ENCODE assay signal across 20 cellular contexts in the genomic region with DNA sequence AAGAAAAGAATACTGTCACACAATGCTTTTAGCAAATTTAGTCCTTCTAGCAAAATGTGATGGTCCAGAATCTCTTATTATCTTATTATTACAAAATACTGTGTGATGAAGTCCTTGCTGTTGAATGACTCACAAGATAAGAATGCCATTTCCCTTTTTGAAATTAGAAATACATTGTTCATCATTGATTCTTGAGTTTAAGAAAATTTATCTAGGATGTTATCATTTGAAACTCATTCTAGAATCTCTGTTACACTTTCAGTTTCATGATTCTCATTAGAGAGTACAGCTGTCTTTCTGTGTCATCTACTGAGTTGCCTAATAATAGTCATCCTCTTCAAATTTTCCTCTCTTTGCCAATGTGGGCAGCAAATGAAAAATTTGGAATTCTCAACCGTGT. TPM values are rescaled to one million over a fixed set of nuclear protein-coding genes. Genes with fewer than 3 reads are reported as not detected.
DNase-seq lines count a peak whose midpoint lies in the region; ATAC-seq and TF ChIP-seq lines count a peak whose summit lies in the region.
"Had no signal": no experiment of that assay in that cellular context is flagged by ENCODE, and none has a peak within 500 bp of the region (broad histone marks: within the 10 kb centered on the region; RNA-seq: fewer than 3 reads in every experiment).

No MANE protein-coding gene starts in this region.

- POLR2A ChIA-PET in Panc1 (lab: Charles Lee): no interaction called here

- in situ Hi-C loops in Panc1 (cut with HindIII; ENCODE audit: low pct_unique_long_range_greater_than_20kb, low sequenced_read_pairs): no loop called here

- H3K27ac ChIP-seq in ACC112 (ENCODE audit: low read depth, low read length) (peak overlapping the region; percentile 54), Panc1 (ENCODE audit: low read length) (no peak overlapping the region)
- H3K27ac ChIP-seq: cardiac muscle cell, thoracic aorta had no signal

- peaks cover 15% of the 10 kb centered on the region for H3K79me2 ChIP-seq in ACC112 (ENCODE audit: control insufficient read depth, insufficient read depth, low read length, unreplicated experiment)

- no peak overlapping the region for H3K4me3 ChIP-seq in ACC112 (ENCODE audit: low read depth, low read length)
- no peak overlapping the region for H3K4me3 ChIP-seq in Panc1 (ENCODE audit: low read depth in 2 of 2, low read length in 2 of 2)
- H3K4me3 ChIP-seq: cardiac muscle cell, thoracic aorta had no signal

- intact Hi-C loops in Panc1 (cut with micrococcal nuclease; ENCODE audit: unreplicated experiment): no loop called here

- CTCF ChIA-PET in Panc1 (lab: Charles Lee): no interaction called here

- peaks cover 14% of the 10 kb centered on the region; the same call in 1 of the 2 replicates for H3K36me3 ChIP-seq in ACC112 (ENCODE audit: insufficient read depth, low read length)
- no peaks in the 10 kb centered on the region; the same call in 1 of the 2 replicates for H3K36me3 ChIP-seq in Panc1 (ENCODE audit: control insufficient read depth, insufficient read depth, low read length)

- DNase-seq in GM03348 (ENCODE audit: low spot score): peak; percentile 37
- no peak for DNase-seq in Panc1 (ENCODE audit: low read depth, low spot score)
- peak; percentile 19 for DNase-seq in fibroblast of peridontal ligament (ENCODE audit: extremely low read depth)
- DNase-seq in HUDEP-2 (lab: John Stamatoyannopoulos, UW; ENCODE audit: unreplicated experiment in 76 of 76): no peak
- no peak for DNase-seq in NCI-H2227 treated with DMSO at 0.1 percent for 48 hours (lab: John Stamatoyannopoulos, UW)
- DNase-seq: activated naive CD8-positive, alpha-beta T cell treated with anti-CD3 and anti-CD28 coated beads, Interleukin-2, amount 10 ng/mL, durations not matched to agents 7 days and 5 days; CD8-positive, alpha-beta T cell; left cardiac atrium; mesendoderm; NCI-H146; NCI-H2171 treated with DMSO at 0.1 percent for 48 hours; posterior cingulate gyrus; SW 1271 had no signal

- TF ChIP-seq CTCF in Panc1 (IDR thresholded peaks at IDR 0.05): no peak

- H3K27me3 ChIP-seq in ACC112 (ENCODE audit: insufficient read depth, low read length): no peaks in the 10 kb centered on the region
- H3K27me3 ChIP-seq in Panc1 (ENCODE audit: control insufficient read depth, insufficient read depth, low read length): no peaks in the 10 kb centered on the region
- H3K27me3 ChIP-seq: cardiac muscle cell had no signal

- no peaks in the 10 kb centered on the region for H3K9me3 ChIP-seq in Panc1 (ENCODE audit: control insufficient read depth, insufficient read depth, low read depth, low read length)
- H3K9me3 ChIP-seq: thoracic aorta had no signal

- ATAC-seq in Panc1 (no peak), GM18517 (IDR thresholded peaks at IDR 0.05; ENCODE audit: unreplicated experiment) (no peak)
- ATAC-seq: CD8-positive, alpha-beta T cell; HepG2; left cardiac atrium; Right ventricle myocardium inferior; stimulated activated memory B cell treated with anti-CD40 and anti-IgM and Interleukin-4, amounts not matched to agents 10 μg/mL and 1 μg/mL and 100 μg/mL, for 72 hours had no signal

- TSS peak; percentile 58 for BruUV-seq in Panc1 (replicated peaks; lab: Mats Ljungman, UMichigan)

- no peak overlapping the region for H2AFZ ChIP-seq in ACC112 (ENCODE audit: low read length, unreplicated experiment)

- H3K4me1 ChIP-seq in ACC112 (ENCODE audit: control insufficient read depth, insufficient read depth, low read length, unreplicated experiment) (peaks cover 4% of the 10 kb centered on the region), Panc1 (ENCODE audit: control insufficient read depth, insufficient read depth, low read length) (no peaks in the 10 kb centered on the region)

RNA-seq across cellular contexts. Expression of gene ZKSCAN5, which starts 9.6 kb away (rescaled TPM):
- 17.5 TPM for total RNA-seq in Panc1 (2021; ENCODE audit: unreplicated experiment)
- 13.7 TPM for polyA plus RNA-seq in Panc1 (2012; ENCODE audit: insufficient read length)

RNA-seq across cellular contexts. Expression of gene ZNF394, which starts 14.0 kb away (rescaled TPM):
- 20.0 TPM for total RNA-seq in Panc1 (2021; ENCODE audit: unreplicated experiment)
- polyA plus RNA-seq in Panc1 (2012; ENCODE audit: insufficient read length): 14.4 TPM

RNA-seq across cellular contexts. Expression of gene FAM200A, which starts 37.9 kb away (rescaled TPM):
- 4.6 TPM for total RNA-seq in Panc1 (2021; ENCODE audit: unreplicated experiment)
- 3.5 TPM for polyA plus RNA-seq in Panc1 (2012; ENCODE audit: insufficient read length)

RNA-seq across cellular contexts. Expression of gene ZNF789, which starts 41.4 kb away (rescaled TPM):
- 15.1 TPM for total RNA-seq in Panc1 (2021; ENCODE audit: unreplicated experiment)
- 7.2 TPM for polyA plus RNA-seq in Panc1 (2012; ENCODE audit: insufficient read length)

RNA-seq across cellular contexts. Expression of gene ZNF655, which starts 44.4 kb away (rescaled TPM):
- 54.9 TPM for total RNA-seq in Panc1 (2021; ENCODE audit: unreplicated experiment)
- polyA plus RNA-seq in Panc1 (2012; ENCODE audit: insufficient read length): 48.4 TPM

Comparison
In these comparisons a context has a peak if more than half of its experiments do, and no peak if none do; other contexts are left out.
1. DNase-seq: peak in GM03348 (single experiment) and fibroblast of peridontal ligament (single experiment); none in Panc1 (single experiment), HUDEP-2 (0 of 76) and NCI-H2227 treated with DMSO at 0.1 percent for 48 hours (single experiment).